Comparison of ENCODE assay signal across 7 cellular contexts in genomic region chr19:3374369-3375112, GRCh38. TPM values are rescaled to one million over a fixed set of nuclear protein-coding genes. Genes with fewer than 3 reads are reported as not detected.
DNase-seq lines count a peak whose midpoint lies in the region; ATAC-seq and TF ChIP-seq lines count a peak whose summit lies in the region.

No MANE protein-coding gene starts in this region.

- in situ Hi-C loops in Panc1 (cut with HindIII; ENCODE audit: low pct_unique_long_range_greater_than_20kb, low sequenced_read_pairs) (no loop called here), transverse colon (cut with MboI; ENCODE audit: low pct_ligation_motif_present in 1 of 4, low pct_unique_long_range_greater_than_20kb in 1 of 4, low sequenced_read_pairs in 3 of 4) (no loop called here)

- peaks cover 57% of the 10 kb centered on the region for H3K4me1 ChIP-seq in Panc1 (ENCODE audit: control insufficient read depth, insufficient read depth, low read length)
- peaks cover 0 to 16% of the 10 kb centered on the region in 2 donors for H3K4me1 ChIP-seq in duodenal mucosa (ENCODE audit: control insufficient read depth in 1 of 2, insufficient read depth in 2 of 2, low read length in 2 of 2)
- H3K4me1 ChIP-seq in mucosa of stomach (ENCODE audit: control insufficient read depth, insufficient read depth, low read length): peaks cover 39% of the 10 kb centered on the region
- H3K4me1 ChIP-seq in transverse colon: peaks cover 6 to 42% (median 21%) of the 10 kb centered on the region in 4 donors

- BruUV-seq in Panc1 (replicated peaks; lab: Mats Ljungman, UMichigan): TSS peak; percentile 6

- intact Hi-C loops in Panc1 (cut with micrococcal nuclease; ENCODE audit: unreplicated experiment) (no loop called here), transverse colon (cut with DNase I; ENCODE audit: low total_unique reads) (no loop called here)

- DNase-seq in Panc1 (ENCODE audit: low read depth, low spot score) (no peak), transverse colon (no peak), COR-L47 (lab: John Stamatoyannopoulos, UW) (no peak), T-helper 2 cell (no peak), NCI-H1694 (lab: John Stamatoyannopoulos, UW) (no peak)

- H3K9me3 ChIP-seq in Panc1 (ENCODE audit: control insufficient read depth, insufficient read depth, low read depth, low read length) (no peaks in the 10 kb centered on the region), duodenal mucosa (ENCODE audit: control insufficient read depth in 1 of 2, low read length in 2 of 2) (no peaks in the 10 kb centered on the region), mucosa of stomach (ENCODE audit: control insufficient read depth, low read length) (no peaks in the 10 kb centered on the region), transverse colon (no peaks in the 10 kb centered on the region)

- no peak for TF ChIP-seq POLR2A in transverse colon (IDR thresholded peaks at IDR 0.05)

- no peak for TF ChIP-seq CTCF in Panc1 (IDR thresholded peaks at IDR 0.05)
- no peak for TF ChIP-seq CTCF in transverse colon (IDR thresholded peaks at IDR 0.05)

- H3K4me3 ChIP-seq in Panc1 (ENCODE audit: low read depth in 2 of 2, low read length in 2 of 2) (peak overlapping the region in 1 of 2 experiments; percentile 20; a peak in 2 of 4 replicates), duodenal mucosa (ENCODE audit: low read depth in 1 of 2, low read length in 2 of 2) (no peak overlapping the region), mucosa of stomach (ENCODE audit: low read length) (no peak overlapping the region), transverse colon (peak overlapping the region in 1 of 4 donors; percentile 3)

- ATAC-seq in Panc1: peak; percentile 50

- POLR2A ChIA-PET in Panc1 (lab: Charles Lee): no interaction called here

- peak overlapping the region; percentile 95 for H3K27ac ChIP-seq in Panc1 (ENCODE audit: low read length)
- peak overlapping the region; percentile 56 for H3K27ac ChIP-seq in duodenal mucosa (ENCODE audit: low read depth, low read length)
- peak overlapping the region; percentile 81 to 99 (median 92) for H3K27ac ChIP-seq in transverse colon

- CTCF ChIA-PET in Panc1 (lab: Charles Lee): interaction anchor here (0.6 kb wide), 2 partner anchors 27 to 65 kb away, joined by 3 to 7 read pairs; no protein-coding TSS in a partner anchor

- WGBS in transverse colon (ENCODE audit: low coverage in 1 of 2), 2 donors: 39 to 71% methylated on average over 2 to 10 of the region's 10 CpGs

- H3K27me3 ChIP-seq in Panc1 (ENCODE audit: control insufficient read depth, insufficient read depth, low read length) (no peaks in the 10 kb centered on the region), duodenal mucosa (ENCODE audit: control insufficient read depth in 1 of 2, insufficient read depth in 2 of 2, low read length in 2 of 2) (no peaks in the 10 kb centered on the region), mucosa of stomach (ENCODE audit: control insufficient read depth, insufficient read depth, low read length) (no peaks in the 10 kb centered on the region), transverse colon (no peaks in the 10 kb centered on the region)

- H3K36me3 ChIP-seq in Panc1 (ENCODE audit: control insufficient read depth, insufficient read depth, low read length) (no peaks in the 10 kb centered on the region), duodenal mucosa (ENCODE audit: control insufficient read depth in 1 of 2, insufficient read depth in 2 of 2, low read length in 2 of 2) (no peaks in the 10 kb centered on the region), mucosa of stomach (ENCODE audit: control insufficient read depth, insufficient read depth, low read length) (no peaks in the 10 kb centered on the region), transverse colon (no peaks in the 10 kb centered on the region)

- H3K9ac ChIP-seq in duodenal mucosa (ENCODE audit: low read depth in 1 of 2, low read length in 2 of 2) (no peak overlapping the region), mucosa of stomach (ENCODE audit: low read length) (peak overlapping the region; percentile 15)

- no peak for TF ChIP-seq EP300 in transverse colon (IDR thresholded peaks at IDR 0.05; ENCODE audit: low read depth)

RNA-seq across cellular contexts. Expression of gene NFIC, which starts 8.2 kb away (rescaled TPM):
- total RNA-seq in Panc1 (2021; ENCODE audit: unreplicated experiment) (120 TPM), transverse colon (100 to 1,000 TPM in 1 of 4 donors, 10 to 100 TPM in 3; 39.9 to 145 (median 68.1) TPM)
- 56.0 TPM for polyA plus RNA-seq in Panc1 (2012; ENCODE audit: insufficient read length)
